1 cellular context compared by ENCODE assay signal in the genomic region with DNA sequence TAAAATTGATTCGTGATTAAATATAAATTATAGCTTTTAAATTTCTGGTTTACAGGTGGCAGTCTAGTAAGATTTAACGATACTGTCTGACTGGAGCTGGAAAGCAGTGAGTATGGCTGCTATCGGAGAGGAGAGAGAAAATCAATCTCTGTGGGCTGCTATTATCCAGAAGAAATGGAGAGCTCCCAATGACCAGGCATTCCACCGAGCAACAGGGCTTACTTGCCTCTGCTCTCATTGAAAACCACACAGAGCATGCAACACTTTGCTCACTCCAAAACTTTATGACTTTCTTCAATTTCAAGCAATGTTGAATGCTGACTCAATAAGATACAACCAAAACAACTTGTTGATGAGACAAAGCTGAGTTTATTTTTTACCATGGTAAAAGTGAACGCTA.
TF ChIP-seq lines count a peak whose summit lies in the region.

No MANE protein-coding gene starts in this region.

TF ChIP-seq in GM23338, 12 proteins besides CTCF, POLR2A, EP300 and RAD21 (continued from another document):
- TF ChIP-seq, protein P1, sequence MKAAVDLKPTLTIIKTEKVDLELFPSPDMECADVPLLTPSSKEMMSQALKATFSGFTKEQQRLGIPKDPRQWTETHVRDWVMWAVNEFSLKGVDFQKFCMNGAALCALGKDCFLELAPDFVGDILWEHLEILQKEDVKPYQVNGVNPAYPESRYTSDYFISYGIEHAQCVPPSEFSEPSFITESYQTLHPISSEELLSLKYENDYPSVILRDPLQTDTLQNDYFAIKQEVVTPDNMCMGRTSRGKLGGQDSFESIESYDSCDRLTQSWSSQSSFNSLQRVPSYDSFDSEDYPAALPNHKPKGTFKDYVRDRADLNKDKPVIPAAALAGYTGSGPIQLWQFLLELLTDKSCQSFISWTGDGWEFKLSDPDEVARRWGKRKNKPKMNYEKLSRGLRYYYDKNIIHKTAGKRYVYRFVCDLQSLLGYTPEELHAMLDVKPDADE (IDR thresholded peaks at IDR 0.05): no peak
- TF ChIP-seq CREB1 (CRISPR knock-in tag; IDR thresholded peaks at IDR 0.05; ENCODE audit: low read depth) (no peak), ZNF331 (CRISPR knock-in tag; IDR thresholded peaks at IDR 0.05; ENCODE audit: low read depth) (no peak)
TF ChIP-seq in GM23338: peak in this region for 1.
